19 cellular contexts compared by ENCODE assay signal in the genomic region with DNA sequence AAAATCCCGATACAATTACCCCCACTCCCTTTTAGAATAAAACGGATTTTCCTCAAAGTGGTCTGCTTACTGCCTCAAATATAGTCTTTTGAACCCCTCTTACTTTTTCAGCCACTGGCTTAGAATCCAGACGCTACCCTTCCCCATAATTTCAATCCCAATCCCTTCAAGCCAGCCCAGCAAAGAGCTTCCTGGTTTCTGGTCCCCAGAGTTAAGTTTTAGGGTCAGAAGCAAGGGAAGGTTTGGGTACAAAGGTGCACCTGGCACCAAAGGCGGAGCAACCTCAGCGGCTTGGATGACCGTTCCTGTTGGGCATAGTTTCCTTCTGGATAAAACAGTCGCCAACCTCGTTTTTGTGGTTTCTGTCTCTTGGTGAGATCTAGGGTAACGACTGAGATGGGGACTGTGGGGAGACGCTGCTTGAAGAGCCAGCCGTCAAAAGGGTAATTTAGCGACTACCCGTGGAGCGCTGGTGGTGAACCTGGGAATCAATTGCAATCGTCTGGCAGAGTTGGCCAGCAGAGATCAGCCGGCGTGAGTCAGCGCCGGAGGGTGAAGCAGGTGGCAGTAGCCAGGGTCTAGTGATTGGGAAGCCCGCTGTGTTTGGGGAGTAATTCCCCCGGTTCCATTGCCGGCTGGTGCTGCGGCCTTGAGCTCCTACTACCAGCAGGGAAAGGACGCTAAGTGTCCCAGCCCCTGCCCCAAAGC. TPM values are rescaled to one million over a fixed set of nuclear protein-coding genes. Genes with fewer than 3 reads are reported as not detected.
DNase-seq lines count a peak whose midpoint lies in the region; ATAC-seq and TF ChIP-seq lines count a peak whose summit lies in the region.
"Had no signal": no experiment of that assay in that cellular context is flagged by ENCODE, and none has a peak within 500 bp of the region (broad histone marks: within the 10 kb centered on the region; RNA-seq: fewer than 3 reads in every experiment).

No MANE protein-coding gene starts in this region.

- H3K27ac ChIP-seq in C4-2B (peak overlapping the region; percentile 69), VCaP (0 out of 2 replicates have a peak overlapping the region, but pooled peaks have one; percentile 70)
- H3K27ac ChIP-seq: coronary artery, upper lobe of left lung had no signal

- peaks cover 92% of the 10 kb centered on the region for H3K27me3 ChIP-seq in mucosa of stomach (ENCODE audit: control insufficient read depth, insufficient read depth, low read length)

- no peaks in the 10 kb centered on the region for H3K36me3 ChIP-seq in mucosa of stomach (ENCODE audit: control insufficient read depth, insufficient read depth, low read length)
- H3K36me3 ChIP-seq: upper lobe of left lung had no signal

- H3K9me3 ChIP-seq in mucosa of stomach (ENCODE audit: control insufficient read depth, low read length): no peaks in the 10 kb centered on the region
- H3K9me3 ChIP-seq: upper lobe of left lung had no signal

- peak overlapping the region; percentile 19 for H3K9ac ChIP-seq in mucosa of stomach (ENCODE audit: low read length)

- DNase-seq in DMS79 (lab: John Stamatoyannopoulos, UW) (peak; percentile 9), Ammon's horn (ENCODE audit: low spot score) (no peak), NOMO-1 (lab: John Stamatoyannopoulos, UW; ENCODE audit: unreplicated experiment in 2 of 2) (no peak)
- DNase-seq: activated T-cell treated with anti-CD3 and anti-CD28 coated beads, Interleukin-2, amount 50 U/mL, for 72 hours; CD8-positive, alpha-beta T cell; left ventricle myocardium superior; NCI-H1092; stimulated activated CD4-positive, alpha-beta T cell treated with anti-CD3 and anti-CD28 coated beads, Interleukin-4, amount 100 ng/mL, for 24 hours; T-helper 1 cell had no signal

- TF ChIP-seq CTCF in C4-2B (conservative IDR thresholded peaks at IDR 0.05) (no peak), VCaP (conservative IDR thresholded peaks at IDR 0.05) (no peak)

- no peak for ATAC-seq in esophagus mucosa
- no peak for ATAC-seq in HG03521 (IDR thresholded peaks at IDR 0.05; ENCODE audit: unreplicated experiment)
- ATAC-seq: activated T-cell treated with anti-CD3 and anti-CD28 coated beads, Interleukin-2, amount 50 U/mL, for 72 hours; CD8-positive, alpha-beta T cell; natural killer cell treated with Interleukin-12 subunit alpha and Interleukin-12 subunit beta and Interleukin-15 and Interleukin-18, amount 100 ng/mL, for 72 hours; Panc1 had no signal

- no peak overlapping the region for H3K4me3 ChIP-seq in mucosa of stomach (ENCODE audit: low read length)

- H3K4me1 ChIP-seq in mucosa of stomach (ENCODE audit: control insufficient read depth, insufficient read depth, low read length): peaks cover 26% of the 10 kb centered on the region

RNA-seq across cellular contexts. Expression of a gene that starts 1.6 kb away (rescaled TPM):
- not detected for total RNA-seq in esophagus mucosa
- total RNA-seq: activated T-cell treated with anti-CD3 and anti-CD28 coated beads, Interleukin-2, amount 50 U/mL, for 72 hours; CD8-positive, alpha-beta T cell; fibroblast of lung; left ventricle myocardium superior; natural killer cell treated with Interleukin-12 subunit alpha and Interleukin-12 subunit beta and Interleukin-15 and Interleukin-18, amount 100 ng/mL, for 72 hours; upper lobe of left lung had no signal

RNA-seq across cellular contexts. Expression of a gene that starts 9.8 kb away (rescaled TPM):
- not detected for total RNA-seq in esophagus mucosa
- total RNA-seq: activated T-cell treated with anti-CD3 and anti-CD28 coated beads, Interleukin-2, amount 50 U/mL, for 72 hours; CD8-positive, alpha-beta T cell; fibroblast of lung; left ventricle myocardium superior; natural killer cell treated with Interleukin-12 subunit alpha and Interleukin-12 subunit beta and Interleukin-15 and Interleukin-18, amount 100 ng/mL, for 72 hours; upper lobe of left lung had no signal

RNA-seq across cellular contexts. Expression of a gene that starts 24.0 kb away (rescaled TPM):
- total RNA-seq in esophagus mucosa: not detected
- total RNA-seq: activated T-cell treated with anti-CD3 and anti-CD28 coated beads, Interleukin-2, amount 50 U/mL, for 72 hours; CD8-positive, alpha-beta T cell; left ventricle myocardium superior; natural killer cell treated with Interleukin-12 subunit alpha and Interleukin-12 subunit beta and Interleukin-15 and Interleukin-18, amount 100 ng/mL, for 72 hours; upper lobe of left lung had no signal

RNA-seq across cellular contexts. Expression of a gene that starts 57.9 kb away (rescaled TPM):
- not detected for total RNA-seq in esophagus mucosa
- total RNA-seq: activated T-cell treated with anti-CD3 and anti-CD28 coated beads, Interleukin-2, amount 50 U/mL, for 72 hours; CD8-positive, alpha-beta T cell; fibroblast of lung; left ventricle myocardium superior; natural killer cell treated with Interleukin-12 subunit alpha and Interleukin-12 subunit beta and Interleukin-15 and Interleukin-18, amount 100 ng/mL, for 72 hours had no signal
